In genomic region chr16:14202697-14203096, GRCh38 we compare ENCODE assay signal across 10 cellular contexts.
DNase-seq lines count a peak whose midpoint lies in the region; ATAC-seq and TF ChIP-seq lines count a peak whose summit lies in the region.
"Had no signal": no experiment of that assay in that cellular context is flagged by ENCODE, and none has a peak within 500 bp of the region (broad histone marks: within the 10 kb centered on the region; RNA-seq: fewer than 3 reads in every experiment).

No MANE protein-coding gene starts in this region.

- no peaks in the 10 kb centered on the region for H3K9me3 ChIP-seq in Panc1 (ENCODE audit: control insufficient read depth, insufficient read depth, low read depth, low read length)
- peaks cover 0 to 6% (median 0%) of the 10 kb centered on the region in 11 donors for H3K9me3 ChIP-seq in heart right ventricle
- no peaks in the 10 kb centered on the region for H3K9me3 ChIP-seq in thyroid gland
- H3K9me3 ChIP-seq in Karpas-422 (ENCODE audit: low read length): no peaks in the 10 kb centered on the region

- H3K4me1 ChIP-seq in Panc1 (ENCODE audit: control insufficient read depth, insufficient read depth, low read length) (peaks cover 2% of the 10 kb centered on the region; the same call in 1 of the 2 replicates), heart right ventricle (peaks cover 0 to 50% (median 34%) of the 10 kb centered on the region in 9 donors), thyroid gland (peaks cover 28 to 33% of the 10 kb centered on the region in 2 donors), Karpas-422 (ENCODE audit: low read length) (no peaks in the 10 kb centered on the region)

- no peaks in the 10 kb centered on the region for H4K20me1 ChIP-seq in Karpas-422 (ENCODE audit: insufficient read depth, low read depth, low read length)

- no peak overlapping the region for H3K4me2 ChIP-seq in Karpas-422 (ENCODE audit: low read depth, low read length, poor library complexity, severe bottlenecking)

- POLR2A ChIA-PET in Panc1 (lab: Charles Lee): no interaction called here

- BruUV-seq in Panc1 (replicated peaks; lab: Mats Ljungman, UMichigan): no TSS peak

- in situ Hi-C loops in Panc1 (cut with HindIII; ENCODE audit: low pct_unique_long_range_greater_than_20kb, low sequenced_read_pairs): no loop called here

- H3K36me3 ChIP-seq in Panc1 (ENCODE audit: control insufficient read depth, insufficient read depth, low read length): no peaks in the 10 kb centered on the region
- H3K36me3 ChIP-seq in heart right ventricle: peaks cover 0 to 6% (median 0%) of the 10 kb centered on the region in 9 donors
- H3K36me3 ChIP-seq in thyroid gland: no peaks in the 10 kb centered on the region
- H3K36me3 ChIP-seq in Karpas-422 (ENCODE audit: insufficient read depth, low read length): no peaks in the 10 kb centered on the region

- H3K79me2 ChIP-seq in Karpas-422 (ENCODE audit: low read length): no peaks in the 10 kb centered on the region

- TF ChIP-seq POLR2A in thyroid gland (IDR thresholded peaks at IDR 0.05): no peak

- TF ChIP-seq CTCF in Panc1 (IDR thresholded peaks at IDR 0.05) (peak; percentile 30; the same call in 1 of the 2 replicates), heart right ventricle (IDR thresholded peaks at IDR 0.05) (peak in 8 of 9 donors; percentile 19 to 50 (median 37)), thyroid gland (IDR thresholded peaks at IDR 0.05) (peak in 5 of 6 experiments; percentile 34 to 62 (median 49))

- H3K27ac ChIP-seq in Panc1 (ENCODE audit: low read length): no peak overlapping the region
- H3K27ac ChIP-seq in heart right ventricle: peak overlapping the region in 8 of 10 donors; percentile 10 to 77 (median 37)
- peak overlapping the region; percentile 10 to 55 (median 40) for H3K27ac ChIP-seq in thyroid gland
- H3K27ac ChIP-seq in Karpas-422 (ENCODE audit: low read length): no peak overlapping the region

- H3K4me3 ChIP-seq in Panc1 (ENCODE audit: low read depth in 2 of 2, low read length in 2 of 2): no peak overlapping the region
- H3K4me3 ChIP-seq in heart right ventricle: peak overlapping the region in 5 of 10 donors; percentile 14 to 36 (median 26)
- H3K4me3 ChIP-seq in thyroid gland (replicated peaks in 1 of 3): no peak overlapping the region
- H3K4me3 ChIP-seq in Karpas-422 (ENCODE audit: low read length): no peak overlapping the region

- CTCF ChIA-PET in Panc1 (lab: Charles Lee): no interaction called here

- peak; percentile 52 for DNase-seq in HT-29 (ENCODE audit: low spot score)
- DNase-seq in Panc1 (ENCODE audit: low read depth, low spot score): no peak
- no peak for DNase-seq in heart right ventricle
- no peak for DNase-seq in thyroid gland
- DNase-seq in Karpas-422: no peak
- no peak for DNase-seq in NCI-H226
- DNase-seq in activated T-cell treated with anti-CD3 and anti-CD28 coated beads, Interleukin-2, amount 50 U/mL, for 48 hours: no peak
- DNase-seq: retina, SIG-M5 had no signal

- H2AFZ ChIP-seq in Karpas-422 (ENCODE audit: low read length): no peak overlapping the region

- no peaks in the 10 kb centered on the region for H3K27me3 ChIP-seq in Panc1 (ENCODE audit: control insufficient read depth, insufficient read depth, low read length)
- H3K27me3 ChIP-seq in heart right ventricle: no peaks in the 10 kb centered on the region
- H3K27me3 ChIP-seq in thyroid gland: no peaks in the 10 kb centered on the region
- no peaks in the 10 kb centered on the region for H3K27me3 ChIP-seq in Karpas-422 (ENCODE audit: low read length)

- intact Hi-C loops in Panc1 (cut with micrococcal nuclease; ENCODE audit: unreplicated experiment): no loop called here
- intact Hi-C loops in heart right ventricle (cut with DNase I): loop anchor here in 1 of 10 donors (10.0 kb wide), 1 partner anchor 278 kb away; the partner anchor contains the start of gene ERCC4
- intact Hi-C loops in thyroid gland (cut with DNase I): no loop called here

- ATAC-seq in Panc1 (no peak), heart right ventricle (peak in 5 of 8 donors; percentile 42 to 71 (median 55)), HG03565 (IDR thresholded peaks at IDR 0.05; ENCODE audit: unreplicated experiment) (no peak)

- H3K9ac ChIP-seq in Karpas-422 (ENCODE audit: low read length): no peak overlapping the region

- no peaks in the 10 kb centered on the region for H3K9me2 ChIP-seq in Karpas-422 (replicated peaks; ENCODE audit: insufficient read depth, low read length)

Comparison
In these comparisons a context has a peak if more than half of its experiments do, and no peak if none do; other contexts are left out.
1. ATAC-seq: peak in heart right ventricle (5 of 8); none in Panc1 (single experiment) and HG03565 (single experiment).
2. H3K27ac ChIP-seq: peak in heart right ventricle (8 of 10) and thyroid gland (3 of 3); none in Panc1 (single experiment) and Karpas-422 (single experiment).
3. Peak in every context shown above with its lines, with median percentiles within 50 percentile points of each other: CTCF ChIP-seq.